In the genomic region with DNA sequence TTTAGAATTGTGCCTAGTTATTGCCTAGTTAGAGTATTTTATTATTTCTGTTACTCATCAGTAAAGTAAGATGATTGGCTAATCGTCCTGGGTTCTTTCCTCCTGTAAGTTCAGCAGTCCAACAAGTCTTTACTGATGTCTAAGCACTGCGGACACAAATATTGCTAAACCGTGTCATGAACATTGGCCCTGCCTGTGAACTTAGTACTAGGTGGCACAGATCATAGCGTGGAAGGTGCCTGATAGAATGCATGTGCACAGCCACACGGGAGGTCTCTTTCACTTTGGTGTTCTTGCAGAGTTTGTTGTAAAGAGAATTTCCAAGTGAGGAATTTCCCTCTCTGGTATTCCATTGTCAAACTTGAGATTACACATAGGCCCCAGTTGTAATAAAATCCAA, we compare ENCODE assay signal across 1 cellular context.
TF ChIP-seq lines count a peak whose summit lies in the region.

No MANE protein-coding gene starts in this region.

TF ChIP-seq in HepG2, 621 proteins besides CTCF, POLR2A, EP300 and RAD21 (continued from another document and continues in another):
- TF ChIP-seq HNF1B (CRISPR knock-in tag; IDR thresholded peaks at IDR 0.05) (peak; percentile 85; the same call in 1 of the 2 replicates), HOXA7 (CRISPR knock-in tag; IDR thresholded peaks at IDR 0.05) (no peak), SP1 (IDR thresholded peaks at IDR 0.05) (no peak), SP1 (CRISPR knock-in tag; IDR thresholded peaks at IDR 0.05) (no peak), ZNF546 (CRISPR knock-in tag; conservative IDR thresholded peaks at IDR 0.05) (no peak), ZNF318 (CRISPR knock-in tag; IDR thresholded peaks at IDR 0.05) (no peak), ZSCAN9 (CRISPR knock-in tag; IDR thresholded peaks at IDR 0.05; ENCODE audit: borderline replicate concordance) (peak; percentile 43; the same call in 1 of the 2 replicates), CENPX (CRISPR knock-in tag; IDR thresholded peaks at IDR 0.05) (no peak), ZNF670 (CRISPR knock-in tag; IDR thresholded peaks at IDR 0.05; ENCODE audit: borderline replicate concordance) (peak; percentile 48; the same call in 1 of the 2 replicates), ZNF205 (CRISPR knock-in tag; IDR thresholded peaks at IDR 0.05) (no peak), U2AF2 (IDR thresholded peaks at IDR 0.05; ENCODE audit: low read depth, low read length) (no peak), ZFY (CRISPR knock-in tag; IDR thresholded peaks at IDR 0.05) (no peak), GLI4 (CRISPR knock-in tag; IDR thresholded peaks at IDR 0.05; ENCODE audit: borderline replicate concordance) (no peak), ZNF253 (CRISPR knock-in tag; IDR thresholded peaks at IDR 0.05; ENCODE audit: borderline replicate concordance) (no peak), NFIB (CRISPR knock-in tag; IDR thresholded peaks at IDR 0.05; ENCODE audit: borderline replicate concordance) (no peak), SPEN (CRISPR knock-in tag; IDR thresholded peaks at IDR 0.05; ENCODE audit: low read depth) (peak; percentile 43; the same call in 1 of the 2 replicates), GLMP (CRISPR knock-in tag; IDR thresholded peaks at IDR 0.05; ENCODE audit: borderline replicate concordance) (no peak), MLLT10 (CRISPR knock-in tag; IDR thresholded peaks at IDR 0.05) (no peak), RCOR2 (CRISPR knock-in tag; IDR thresholded peaks at IDR 0.05) (peak; percentile 89), RFX5 (IDR thresholded peaks at IDR 0.05; ENCODE audit: low read depth, low read length) (no peak), ZNF674 (CRISPR knock-in tag; IDR thresholded peaks at IDR 0.05; ENCODE audit: low read depth) (no peak), ZMYM3 (CRISPR knock-in tag; IDR thresholded peaks at IDR 0.05) (peak; percentile 83), NR0B2 (CRISPR knock-in tag; IDR thresholded peaks at IDR 0.05) (no peak), KAT2B (IDR thresholded peaks at IDR 0.05; ENCODE audit: borderline replicate concordance, low read depth, low read length) (no peak), CBX1 (IDR thresholded peaks at IDR 0.05; ENCODE audit: low read depth) (no peak), BRF2 (CRISPR knock-in tag; IDR thresholded peaks at IDR 0.05) (no peak), ZNF589 (CRISPR knock-in tag; conservative IDR thresholded peaks at IDR 0.05) (no peak), FOXP1 (IDR thresholded peaks at IDR 0.05) (no peak), FOXP1 (CRISPR knock-in tag; IDR thresholded peaks at IDR 0.05) (peak; percentile 72; the same call in 1 of the 2 replicates), ZNF432 (CRISPR knock-in tag; IDR thresholded peaks at IDR 0.05; ENCODE audit: borderline replicate concordance) (no peak), ZKSCAN8 (CRISPR knock-in tag; IDR thresholded peaks at IDR 0.05; ENCODE audit: borderline replicate concordance) (peak; percentile 75; the same call in 1 of the 2 replicates), CREB1 (IDR thresholded peaks at IDR 0.05) (peak; percentile 13; the same call in 1 of the 2 replicates), CREB1 (CRISPR knock-in tag; IDR thresholded peaks at IDR 0.05) (peak; percentile 51), ARID2 (CRISPR knock-in tag; IDR thresholded peaks at IDR 0.05; ENCODE audit: borderline replicate concordance) (no peak), SETDB1 (CRISPR knock-in tag; IDR thresholded peaks at IDR 0.05; ENCODE audit: borderline replicate concordance) (no peak), ZBTB34 (CRISPR knock-in tag; IDR thresholded peaks at IDR 0.05) (no peak), ZNF629 (CRISPR knock-in tag; conservative IDR thresholded peaks at IDR 0.05) (peak; percentile 56), ZNF780A (CRISPR knock-in tag; IDR thresholded peaks at IDR 0.05) (no peak), ZFYVE20 (CRISPR knock-in tag; IDR thresholded peaks at IDR 0.05; ENCODE audit: borderline replicate concordance, low read depth) (no peak), PRMT3 (CRISPR knock-in tag; IDR thresholded peaks at IDR 0.05; ENCODE audit: borderline replicate concordance, low read depth) (no peak), DR1 (CRISPR knock-in tag; IDR thresholded peaks at IDR 0.05) (no peak)
- TF ChIP-seq, protein P1, sequence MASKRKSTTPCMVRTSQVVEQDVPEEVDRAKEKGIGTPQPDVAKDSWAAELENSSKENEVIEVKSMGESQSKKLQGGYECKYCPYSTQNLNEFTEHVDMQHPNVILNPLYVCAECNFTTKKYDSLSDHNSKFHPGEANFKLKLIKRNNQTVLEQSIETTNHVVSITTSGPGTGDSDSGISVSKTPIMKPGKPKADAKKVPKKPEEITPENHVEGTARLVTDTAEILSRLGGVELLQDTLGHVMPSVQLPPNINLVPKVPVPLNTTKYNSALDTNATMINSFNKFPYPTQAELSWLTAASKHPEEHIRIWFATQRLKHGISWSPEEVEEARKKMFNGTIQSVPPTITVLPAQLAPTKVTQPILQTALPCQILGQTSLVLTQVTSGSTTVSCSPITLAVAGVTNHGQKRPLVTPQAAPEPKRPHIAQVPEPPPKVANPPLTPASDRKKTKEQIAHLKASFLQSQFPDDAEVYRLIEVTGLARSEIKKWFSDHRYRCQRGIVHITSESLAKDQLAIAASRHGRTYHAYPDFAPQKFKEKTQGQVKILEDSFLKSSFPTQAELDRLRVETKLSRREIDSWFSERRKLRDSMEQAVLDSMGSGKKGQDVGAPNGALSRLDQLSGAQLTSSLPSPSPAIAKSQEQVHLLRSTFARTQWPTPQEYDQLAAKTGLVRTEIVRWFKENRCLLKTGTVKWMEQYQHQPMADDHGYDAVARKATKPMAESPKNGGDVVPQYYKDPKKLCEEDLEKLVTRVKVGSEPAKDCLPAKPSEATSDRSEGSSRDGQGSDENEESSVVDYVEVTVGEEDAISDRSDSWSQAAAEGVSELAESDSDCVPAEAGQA (IDR thresholded peaks at IDR 0.05; ENCODE audit: low read depth) = no peak
- TF ChIP-seq, protein P1 (CRISPR knock-in tag; IDR thresholded peaks at IDR 0.05; ENCODE audit: borderline replicate concordance) = no peak
